In the genomic region with DNA sequence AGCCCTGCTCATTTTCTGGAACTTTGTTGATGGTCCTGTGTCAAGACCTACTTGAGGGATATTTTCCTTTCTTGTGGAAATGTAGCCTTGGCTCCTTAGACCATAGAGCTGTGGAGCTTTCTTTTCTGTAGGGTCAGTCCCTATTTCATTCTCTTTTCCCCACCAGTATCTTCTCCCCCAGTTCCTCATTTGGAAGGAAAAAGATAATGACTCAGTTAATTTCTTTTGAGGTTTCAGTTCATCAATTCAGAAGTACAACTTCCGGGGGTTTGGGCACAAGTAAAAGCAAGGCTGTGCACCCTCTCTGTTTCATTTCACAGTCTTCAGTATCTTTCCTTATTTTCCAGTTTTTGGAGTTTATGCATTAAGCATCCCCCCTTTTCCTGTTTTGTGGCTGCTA, we compare ENCODE assay signal across 12 cellular contexts.
DNase-seq lines count a peak whose midpoint lies in the region; ATAC-seq and TF ChIP-seq lines count a peak whose summit lies in the region.
"Had no signal": no experiment of that assay in that cellular context is flagged by ENCODE, and none has a peak within 500 bp of the region (broad histone marks: within the 10 kb centered on the region; RNA-seq: fewer than 3 reads in every experiment).

No MANE protein-coding gene starts in this region.

- peak overlapping the region; percentile 97 for H3K27ac Mint-ChIP-seq in T-helper 17 cell

- intact Hi-C loops in spleen (cut with DNase I; ENCODE audit: low total_unique reads), result no loop called here

- H3K27me3 ChIP-seq in spleen (replicated peaks in 1 of 7), result no peaks in the 10 kb centered on the region
- H3K27me3 ChIP-seq: ascending aorta, suprapubic skin had no signal

- no peaks in the 10 kb centered on the region for H3K27me3 Mint-ChIP-seq in T-helper 17 cell

- DNase-seq in activated CD4-positive, CD25-positive, alpha-beta regulatory T cell (lab: John Stamatoyannopoulos, UW), result no peak
- DNase-seq in T-helper 17 cell (no peak), spleen (no peak), HuH-7 (ENCODE audit: low spot score) (no peak)
- DNase-seq in activated CD8-positive, alpha-beta memory T cell treated with anti-CD3 and anti-CD28 coated beads, Interleukin-2, amount 50 U/mL, for 4 hours, result no peak
- DNase-seq: mesenchymal stem cell, NCI-H2081 had no signal

- H3K4me3 Mint-ChIP-seq in T-helper 17 cell, result peak overlapping the region; percentile 91

- no peak for TF ChIP-seq POLR2A in spleen (IDR thresholded peaks at IDR 0.05)

- peak overlapping the region in 6 of 8 donors; percentile 0 to 61 (median 17) for H3K4me3 ChIP-seq in spleen
- H3K4me3 ChIP-seq: ascending aorta, suprapubic skin had no signal

- H3K36me3 Mint-ChIP-seq in T-helper 17 cell (ENCODE audit: low read depth), result peaks cover 8% of the 10 kb centered on the region

- WGBS in spleen, 5 donors, result 22 to 41% (median 28%) methylated on average over 1 of the region's 1 CpG

- ATAC-seq in activated CD4-positive, CD25-positive, alpha-beta regulatory T cell treated with anti-CD3 and anti-CD28 coated beads, Interleukin-2, amount 50 U/mL, for 24 hours, result peak; percentile 55 to 68
- ATAC-seq in HG02884 (IDR thresholded peaks at IDR 0.05; ENCODE audit: unreplicated experiment), result peak; percentile 68
- no peak for ATAC-seq in T-helper 17 cell
- ATAC-seq in GM19328 (IDR thresholded peaks at IDR 0.05; ENCODE audit: unreplicated experiment), result no peak

- no peaks in the 10 kb centered on the region for H3K36me3 ChIP-seq in spleen
- H3K36me3 ChIP-seq: ascending aorta, suprapubic skin had no signal

- H3K27ac ChIP-seq in spleen, result peak overlapping the region in 6 of 8 donors; percentile 55 to 84 (median 66)
- H3K27ac ChIP-seq: ascending aorta, suprapubic skin had no signal

- H3K9me3 ChIP-seq in T-helper 17 cell (ENCODE audit: control insufficient read depth, low read length, poor library complexity, severe bottlenecking) (no peaks in the 10 kb centered on the region), spleen (peaks cover 0 to 12% (median 3%) of the 10 kb centered on the region in 8 donors)
- H3K9me3 ChIP-seq: suprapubic skin had no signal

- H3K4me1 ChIP-seq in spleen, result peaks cover 0 to 34% (median 15%) of the 10 kb centered on the region in 6 donors
- H3K4me1 ChIP-seq: suprapubic skin had no signal

- peaks cover 24% of the 10 kb centered on the region for H3K4me1 Mint-ChIP-seq in T-helper 17 cell

- no peak for TF ChIP-seq CTCF in spleen (IDR thresholded peaks at IDR 0.05 in 8 of 11, conservative IDR thresholded peaks at IDR 0.05 in 3 of 11)

Comparison
In these comparisons a context has a peak if more than half of its experiments do, and no peak if none do; other contexts are left out.
1. ATAC-seq: peak in activated CD4-positive, CD25-positive, alpha-beta regulatory T cell treated with anti-CD3 and anti-CD28 coated beads, Interleukin-2, amount 50 U/mL, for 24 hours (2 of 2) and HG02884 (single experiment); none in T-helper 17 cell (single experiment) and GM19328 (single experiment).